Comparison of ENCODE assay signal across 8 cellular contexts in the genomic region with DNA sequence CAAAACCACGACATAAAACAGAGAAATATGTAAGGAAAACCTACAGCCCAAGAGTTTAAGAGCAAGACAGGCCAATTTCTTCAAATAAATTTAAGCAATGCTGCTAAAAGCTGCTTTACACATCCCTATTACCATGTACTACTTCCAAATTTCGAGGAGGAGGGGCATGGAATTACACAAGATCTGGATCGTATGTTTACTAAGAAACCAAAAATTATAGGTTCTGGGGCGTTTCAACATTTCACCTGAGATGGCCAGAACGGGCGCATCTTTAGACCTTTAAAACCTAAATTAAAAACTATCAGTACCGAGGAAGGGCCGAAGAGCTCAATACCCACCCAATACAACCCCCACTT. TPM values are rescaled to one million over a fixed set of nuclear protein-coding genes. Genes with fewer than 3 reads are reported as not detected.
DNase-seq lines count a peak whose midpoint lies in the region; ATAC-seq and TF ChIP-seq lines count a peak whose summit lies in the region.

No MANE protein-coding gene starts in this region.

- H3K27me3 ChIP-seq in right lobe of liver (no peaks in the 10 kb centered on the region), tibial artery (no peaks in the 10 kb centered on the region)

- ATAC-seq in right lobe of liver: no peak
- ATAC-seq in HG02870 (IDR thresholded peaks at IDR 0.05; ENCODE audit: unreplicated experiment): no peak
- ATAC-seq in activated CD4-positive, CD25-positive, alpha-beta regulatory T cell treated with anti-CD3 and anti-CD28 coated beads, Interleukin-2, amount 50 U/mL, for 24 hours: no peak
- ATAC-seq in GM21786 (IDR thresholded peaks at IDR 0.05; ENCODE audit: unreplicated experiment): no peak

- no peaks in the 10 kb centered on the region for H3K9me3 Mint-ChIP-seq in activated T-cell treated with anti-CD3 and anti-CD28 coated beads, Interleukin-2, amount 50 U/mL, for 24 hours

- peak overlapping the region; percentile 100 for H3K27ac ChIP-seq in angular gyrus (ENCODE audit: low read depth, low read length)
- H3K27ac ChIP-seq in right lobe of liver: peak overlapping the region; percentile 92 to 96 (median 94)
- peak overlapping the region; percentile 93 to 94 for H3K27ac ChIP-seq in tibial artery

- H3K36me3 Mint-ChIP-seq in activated T-cell treated with anti-CD3 and anti-CD28 coated beads, Interleukin-2, amount 50 U/mL, for 24 hours (ENCODE audit: low read depth): peaks cover 74% of the 10 kb centered on the region

- H3K4me3 Mint-ChIP-seq in activated T-cell treated with anti-CD3 and anti-CD28 coated beads, Interleukin-2, amount 50 U/mL, for 24 hours: peak overlapping the region; percentile 98

- peak overlapping the region; percentile 93 for H3K27ac Mint-ChIP-seq in activated T-cell treated with anti-CD3 and anti-CD28 coated beads, Interleukin-2, amount 50 U/mL, for 24 hours

- H3K4me1 Mint-ChIP-seq in activated T-cell treated with anti-CD3 and anti-CD28 coated beads, Interleukin-2, amount 50 U/mL, for 24 hours (ENCODE audit: low read depth): peaks cover 55% of the 10 kb centered on the region

- intact Hi-C loops in right lobe of liver (cut with DNase I) (no loop called here), tibial artery (cut with DNase I; ENCODE audit: low total_unique reads) (loop anchor here (10.0 kb wide), 1 partner anchor 822 kb away; the partner anchor contains the start of genes CHCHD4 and TMEM43)

- TF ChIP-seq CTCF in right lobe of liver (IDR thresholded peaks at IDR 0.05) (no peak), tibial artery (IDR thresholded peaks at IDR 0.05) (no peak)

- 0% methylated on average over 8 of the region's 8 CpGs for WGBS in right lobe of liver (ENCODE audit: insufficient coverage, low coverage, low lambda C conversion rate, missing lambda C conversion rate)

- no peak for DNase-seq in activated T-cell treated with anti-CD3 and anti-CD28 coated beads, Interleukin-2, amount 50 U/mL, for 24 hours
- DNase-seq in activated T-cell treated with anti-CD3 and anti-CD28 coated beads, Interleukin-2, amount 50 U/mL, for 1 hour: no peak
- DNase-seq in right lobe of liver: no peak
- DNase-seq in tibial artery: no peak

- H3K9me3 ChIP-seq in right lobe of liver (no peaks in the 10 kb centered on the region), tibial artery (no peaks in the 10 kb centered on the region)

- H3K4me1 ChIP-seq in right lobe of liver (peaks cover 0 to 42% (median 20%) of the 10 kb centered on the region in 4 donors), tibial artery (peaks cover 0 to 51% (median 16%) of the 10 kb centered on the region in 4 donors)

- H3K4me3 ChIP-seq in right lobe of liver (peak overlapping the region; percentile 70 to 98 (median 94)), tibial artery (peak overlapping the region; percentile 77 to 94)

- H3K36me3 ChIP-seq in right lobe of liver: peaks cover 0 to 10% (median 7%) of the 10 kb centered on the region in 4 donors
- H3K36me3 ChIP-seq in tibial artery: peaks cover 22 to 36% (median 28%) of the 10 kb centered on the region in 3 donors

- no peak for TF ChIP-seq POLR2A in right lobe of liver (IDR thresholded peaks at IDR 0.05)

- H3K27me3 Mint-ChIP-seq in activated T-cell treated with anti-CD3 and anti-CD28 coated beads, Interleukin-2, amount 50 U/mL, for 24 hours: no peaks in the 10 kb centered on the region

RNA-seq across cellular contexts. Expression of gene NR2C2, which starts 0.7 kb away (rescaled TPM):
- 10 to 100 TPM; 10.8 to 18.6 (median 12.2) TPM for total RNA-seq in right lobe of liver
